In the genomic region with DNA sequence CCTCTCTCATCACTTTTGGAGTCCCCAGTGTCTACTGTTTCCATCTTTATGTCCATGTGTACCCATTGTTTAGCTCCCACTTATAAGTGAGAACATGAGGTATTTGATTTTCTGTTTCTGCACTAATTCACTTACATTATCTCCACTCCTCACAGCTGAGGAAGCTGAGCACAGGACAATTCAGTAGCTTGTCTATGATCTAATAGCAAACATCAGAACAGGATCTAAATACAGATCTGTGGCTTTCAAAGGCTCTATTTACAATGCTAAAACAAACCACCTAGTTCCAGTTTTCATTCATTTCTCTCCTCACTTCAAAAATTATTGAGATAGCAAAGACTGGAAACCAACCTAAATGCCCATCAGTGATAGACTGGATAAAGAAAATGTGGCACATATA, we compare ENCODE assay signal across 28 cellular contexts.
"Had no signal": no experiment of that assay in that cellular context is flagged by ENCODE, and none has a peak within 500 bp of the region (broad histone marks: within the 10 kb centered on the region; RNA-seq: fewer than 3 reads in every experiment).

No MANE protein-coding gene starts in this region.

- H3K36me3 Mint-ChIP-seq: stimulated activated effector memory CD8-positive, alpha-beta T cell treated with anti-CD3 and anti-CD28 coated beads, Interleukin-12 subunit alpha, Interleukin-12 subunit beta, amount 100 ng/mL, for 72 hours; stimulated activated memory B cell treated with anti-CD40 and anti-IgM and Interleukin-4, amounts not matched to agents 10 μg/mL and 1 μg/mL and 100 μg/mL, for 72 hours; stimulated activated naive B cell treated with anti-CD40 and anti-IgM and Interleukin-4, amounts not matched to agents 10 μg/mL and 1 μg/mL and 100 μg/mL, for 72 hours; type B pancreatic cell had no signal

- H3K9me3 ChIP-seq: stomach, suprapubic skin, testis, thoracic aorta, thyroid gland, tibial artery, tibial nerve, transverse colon, upper lobe of left lung, upper lobe of right lung, uterus, vagina had no signal

- ATAC-seq: stimulated activated effector memory CD8-positive, alpha-beta T cell treated with anti-CD3 and anti-CD28 coated beads, Interleukin-12 subunit alpha, Interleukin-12 subunit beta, amount 100 ng/mL, for 72 hours; stimulated activated memory B cell treated with anti-CD40 and anti-IgM and Interleukin-4, amounts not matched to agents 10 μg/mL and 1 μg/mL and 100 μg/mL, for 72 hours; stimulated activated naive B cell treated with anti-CD40 and anti-IgM and Interleukin-4, amounts not matched to agents 10 μg/mL and 1 μg/mL and 100 μg/mL, for 72 hours; stimulated activated naive CD8-positive, alpha-beta T cell treated with anti-CD3 and anti-CD28 coated beads, Interleukin-15, amount 100 ng/mL, for 72 hours; stimulated activated naive CD8-positive, alpha-beta T cell treated with anti-CD3 and anti-CD28 coated beads, Interleukin-15, Interleukin-2, amounts not matched to agents 100 U/mL and 50 U/mL, for 24 hours; upper lobe of right lung had no signal

- H3K4me1 ChIP-seq: suprapubic skin, testis, thyroid gland, transverse colon, upper lobe of left lung, upper lobe of right lung, uterus, vagina had no signal

- H3K4me3 ChIP-seq: stomach, suprapubic skin, testis, thoracic aorta, thyroid gland, tibial artery, tibial nerve, transverse colon, upper lobe of left lung, upper lobe of right lung, uterus, vagina had no signal

- DNase-seq: stimulated activated CD4-positive, alpha-beta T cell treated with anti-CD3 and anti-CD28 coated beads, Interleukin-2, amount 100 ng/mL, for 48 hours; stimulated activated CD4-positive, alpha-beta T cell treated with anti-CD3 and anti-CD28 coated beads, Interleukin-4, amount 100 ng/mL, for 1 hour; stimulated activated CD4-positive, alpha-beta T cell treated with anti-CD3 and anti-CD28 coated beads, Interleukin-4, amount 100 ng/mL, for 24 hours; stimulated activated CD4-positive, alpha-beta T cell treated with anti-CD3 and anti-CD28 coated beads, Interleukin-4, amount 100 ng/mL, for 4 hours; stimulated activated CD8-positive, alpha-beta memory T cell treated with anti-CD3 and anti-CD28 coated beads, Interleukin-4, amount 100 ng/mL, for 48 hours; stimulated activated naive B cell treated with anti-CD40 and anti-IgM and Interleukin-4, amounts not matched to agents 10 μg/mL and 1 μg/mL and 100 μg/mL, for 72 hours; stimulated activated naive CD4-positive, alpha-beta T cell; stimulated activated naive CD4-positive, alpha-beta T cell treated with Interleukin-2 at 50 U/mL for 16 hours; stimulated activated naive CD8-positive, alpha-beta T cell treated with anti-CD3 and anti-CD28 coated beads, Interleukin-15, amount 100 ng/mL, for 72 hours; stimulated activated naive CD8-positive, alpha-beta T cell treated with anti-CD3 and anti-CD28 coated beads, Interleukin-15, Interleukin-2, amounts not matched to agents 100 U/mL and 50 U/mL, for 24 hours; stomach; substantia nigra; testis; thyroid gland; tibial artery; transverse colon; trophoblast cell; upper lobe of left lung; upper lobe of right lung; uterus had no signal

- H3K36me3 ChIP-seq: stomach, suprapubic skin, thoracic aorta, thyroid gland, tibial artery, tibial nerve, transverse colon, upper lobe of left lung, upper lobe of right lung, uterus, vagina had no signal

- H3K27me3 Mint-ChIP-seq: stimulated activated memory B cell treated with anti-CD40 and anti-IgM and Interleukin-4, amounts not matched to agents 10 μg/mL and 1 μg/mL and 100 μg/mL, for 72 hours; stimulated activated naive B cell treated with anti-CD40 and anti-IgM and Interleukin-4, amounts not matched to agents 10 μg/mL and 1 μg/mL and 100 μg/mL, for 72 hours; stimulated activated naive CD8-positive, alpha-beta T cell treated with anti-CD3 and anti-CD28 coated beads, Interleukin-15, amount 100 ng/mL, for 72 hours; stimulated activated naive CD8-positive, alpha-beta T cell treated with anti-CD3 and anti-CD28 coated beads, Interleukin-15, Interleukin-2, amounts not matched to agents 100 ng/mL and 50 ng/mL, for 24 hours; type B pancreatic cell had no signal

- H3K4me1 Mint-ChIP-seq: stimulated activated effector memory CD8-positive, alpha-beta T cell treated with anti-CD3 and anti-CD28 coated beads, Interleukin-12 subunit alpha, Interleukin-12 subunit beta, amount 100 ng/mL, for 72 hours; stimulated activated memory B cell treated with anti-CD40 and anti-IgM and Interleukin-4, amounts not matched to agents 10 μg/mL and 1 μg/mL and 100 μg/mL, for 72 hours; stimulated activated naive B cell treated with anti-CD40 and anti-IgM and Interleukin-4, amounts not matched to agents 10 μg/mL and 1 μg/mL and 100 μg/mL, for 72 hours; stimulated activated naive CD8-positive, alpha-beta T cell treated with anti-CD3 and anti-CD28 coated beads, Interleukin-15, amount 100 ng/mL, for 72 hours had no signal

- H3K27me3 ChIP-seq: stomach, suprapubic skin, testis, thyroid gland, tibial artery, tibial nerve, transverse colon, upper lobe of left lung, upper lobe of right lung, uterus, vagina had no signal

- H3K27ac Mint-ChIP-seq: stimulated activated effector memory CD8-positive, alpha-beta T cell treated with anti-CD3 and anti-CD28 coated beads, Interleukin-12 subunit alpha, Interleukin-12 subunit beta, amount 100 ng/mL, for 72 hours; stimulated activated memory B cell treated with anti-CD40 and anti-IgM and Interleukin-4, amounts not matched to agents 10 μg/mL and 1 μg/mL and 100 μg/mL, for 72 hours; stimulated activated naive B cell treated with anti-CD40 and anti-IgM and Interleukin-4, amounts not matched to agents 10 μg/mL and 1 μg/mL and 100 μg/mL, for 72 hours; stimulated activated naive CD8-positive, alpha-beta T cell treated with anti-CD3 and anti-CD28 coated beads, Interleukin-15, amount 100 ng/mL, for 72 hours; stimulated activated naive CD8-positive, alpha-beta T cell treated with anti-CD3 and anti-CD28 coated beads, Interleukin-15, Interleukin-2, amounts not matched to agents 100 ng/mL and 50 ng/mL, for 24 hours; type B pancreatic cell had no signal

- H3K4me3 Mint-ChIP-seq: stimulated activated effector memory CD8-positive, alpha-beta T cell treated with anti-CD3 and anti-CD28 coated beads, Interleukin-12 subunit alpha, Interleukin-12 subunit beta, amount 100 ng/mL, for 72 hours; stimulated activated memory B cell treated with anti-CD40 and anti-IgM and Interleukin-4, amounts not matched to agents 10 μg/mL and 1 μg/mL and 100 μg/mL, for 72 hours; stimulated activated naive B cell treated with anti-CD40 and anti-IgM and Interleukin-4, amounts not matched to agents 10 μg/mL and 1 μg/mL and 100 μg/mL, for 72 hours; stimulated activated naive CD8-positive, alpha-beta T cell treated with anti-CD3 and anti-CD28 coated beads, Interleukin-15, amount 100 ng/mL, for 72 hours; stimulated activated naive CD8-positive, alpha-beta T cell treated with anti-CD3 and anti-CD28 coated beads, Interleukin-15, Interleukin-2, amounts not matched to agents 100 ng/mL and 50 ng/mL, for 24 hours; type B pancreatic cell had no signal

- H3K9me3 Mint-ChIP-seq: stimulated activated naive CD8-positive, alpha-beta T cell treated with anti-CD3 and anti-CD28 coated beads, Interleukin-15, amount 100 ng/mL, for 72 hours; stimulated activated naive CD8-positive, alpha-beta T cell treated with anti-CD3 and anti-CD28 coated beads, Interleukin-15, Interleukin-2, amounts not matched to agents 100 ng/mL and 50 ng/mL, for 24 hours; type B pancreatic cell had no signal

- H3K27ac ChIP-seq: stomach, suprapubic skin, testis, thoracic aorta, thyroid gland, tibial artery, tibial nerve, transverse colon, upper lobe of left lung, upper lobe of right lung, uterus, vagina had no signal
